26 cellular contexts compared by ENCODE assay signal in the genomic region with DNA sequence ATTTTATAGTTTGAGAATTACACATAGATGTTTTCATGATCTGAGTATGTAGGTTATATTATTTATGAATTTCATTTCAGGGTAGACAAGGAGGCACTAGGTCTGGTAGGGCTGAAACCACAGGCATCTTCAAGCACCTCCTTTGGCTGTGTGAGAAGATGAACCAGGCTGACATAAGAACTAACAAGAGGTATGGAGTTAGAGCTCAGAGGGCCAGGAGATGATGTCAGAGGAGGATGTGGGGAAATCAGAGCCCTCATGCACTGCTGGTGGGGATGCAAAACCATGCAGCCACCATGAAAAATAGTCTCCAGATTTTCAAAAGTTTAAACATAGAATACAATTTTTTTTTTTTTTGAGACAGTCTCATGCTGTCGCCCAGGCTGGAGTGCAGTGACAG. TPM values are rescaled to one million over a fixed set of nuclear protein-coding genes. Genes with fewer than 3 reads are reported as not detected.
DNase-seq lines count a peak whose midpoint lies in the region; ATAC-seq and TF ChIP-seq lines count a peak whose summit lies in the region.
"Had no signal": no experiment of that assay in that cellular context is flagged by ENCODE, and none has a peak within 500 bp of the region (broad histone marks: within the 10 kb centered on the region; RNA-seq: fewer than 3 reads in every experiment).

No MANE protein-coding gene starts in this region.

- in situ Hi-C loops in astrocyte of the cerebellum (cut with HindIII; ENCODE audit: low sequenced_read_pairs), result no loop called here

- no peaks in the 10 kb centered on the region for H3K36me3 Mint-ChIP-seq in Caco-2 (ENCODE audit: insufficient read depth, unreplicated experiment)
- H3K36me3 Mint-ChIP-seq: CD8-positive, alpha-beta T cell; naive B cell; WTC11 had no signal

- H3K27me3 Mint-ChIP-seq in Caco-2 (ENCODE audit: insufficient read depth, unreplicated experiment), result no peaks in the 10 kb centered on the region

- no peak for ATAC-seq in right lobe of liver
- ATAC-seq in HG02870 (IDR thresholded peaks at IDR 0.05; ENCODE audit: unreplicated experiment), result no peak
- ATAC-seq: activated naive CD8-positive, alpha-beta T cell treated with anti-CD3 and anti-CD28 coated beads, Interleukin-2, amount 50 U/mL, for 24 hours; CD8-positive, alpha-beta T cell had no signal

- H3K4me3 ChIP-seq in Caco-2 (ENCODE audit: low read depth, low read length) (no peak overlapping the region), astrocyte of the cerebellum (ENCODE audit: low read depth, low read length) (no peak overlapping the region), right lobe of liver (no peak overlapping the region)
- H3K4me3 ChIP-seq: cardiac muscle cell, esophagus muscularis mucosa, transverse colon had no signal

- CTCF ChIA-PET in Caco-2 (lab: Charles Lee), result interaction anchor here (0.6 to 1.2 kb wide), 3 partner anchors 8 to 45 kb away, joined by 3 read pairs; a partner anchor contains a TSS

- POLR2A ChIA-PET in Caco-2 (lab: Charles Lee), result interaction anchor here (0.6 kb wide), 1 partner anchor 29 kb away, joined by 3 read pairs; no protein-coding TSS in a partner anchor

- H3K36me3 ChIP-seq in Caco-2 (ENCODE audit: control insufficient read depth, insufficient read depth, low read length) (no peaks in the 10 kb centered on the region), right lobe of liver (no peaks in the 10 kb centered on the region)
- H3K36me3 ChIP-seq: cardiac muscle cell, esophagus muscularis mucosa, transverse colon had no signal

- H3K27ac ChIP-seq in right lobe of liver, result no peak overlapping the region
- H3K27ac ChIP-seq: cardiac muscle cell, esophagus muscularis mucosa, transverse colon had no signal

- no peak for TF ChIP-seq CTCF in Caco-2 (IDR thresholded peaks at IDR 0.05; ENCODE audit: insufficient read depth in 1 of 2, low read depth in 1 of 2, low read length in 1 of 2, severe bottlenecking in 1 of 2, unreplicated experiment in 1 of 2)
- TF ChIP-seq CTCF in astrocyte of the cerebellum (IDR thresholded peaks at IDR 0.05; ENCODE audit: low read depth, low read length, missing control alignments), result no peak
- TF ChIP-seq CTCF in right lobe of liver (IDR thresholded peaks at IDR 0.05), result no peak

- DNase-seq in Caco-2, result no peak
- peak; percentile 22 for DNase-seq in HCEC 1CT
- DNase-seq in astrocyte of the cerebellum (ENCODE audit: low read depth), result peak; percentile 49
- peak; percentile 53 for DNase-seq in glomerular visceral epithelial cell (ENCODE audit: extremely low spot score)
- no peak for DNase-seq in right lobe of liver
- DNase-seq in NCI-H446 (lab: John Stamatoyannopoulos, UW), result no peak
- DNase-seq in Kasumi-1 (lab: John Stamatoyannopoulos, UW), result no peak
- DNase-seq: activated CD4-positive, alpha-beta T cell treated with anti-CD3 and anti-CD28 coated beads, Interleukin-2, amount 50 U/mL, for 4 hours; activated effector memory CD4-positive, alpha-beta T cell treated with Interleukin-2 at 50 U/mL for 16 hours; activated naive CD8-positive, alpha-beta T cell treated with anti-CD3 and anti-CD28 coated beads, Interleukin-2, amount 50 U/mL, for 24 hours; CD8-positive, alpha-beta T cell; DMS153; endodermal cell; GF-D8; kidney glomerular epithelial cell; naive B cell; NCI-H1092 treated with DMSO at 0.1 percent for 48 hours; NCI-H187 treated with DMSO at 0.1 percent for 48 hours; nucleus accumbens; T1000; transverse colon had no signal

- H3K4me3 Mint-ChIP-seq in Caco-2 (ENCODE audit: unreplicated experiment), result no peak overlapping the region
- H3K4me3 Mint-ChIP-seq: activated naive CD8-positive, alpha-beta T cell treated with anti-CD3 and anti-CD28 coated beads, Interleukin-2, amount 50 U/mL, for 24 hours; CD8-positive, alpha-beta T cell; endodermal cell; naive B cell; WTC11 had no signal

- H3K4me1 ChIP-seq in Caco-2 (peaks cover 63% of the 10 kb centered on the region), right lobe of liver (peaks cover 0 to 5% (median 1%) of the 10 kb centered on the region in 4 donors)
- H3K4me1 ChIP-seq: esophagus muscularis mucosa, transverse colon had no signal

- H3K9me3 Mint-ChIP-seq in Caco-2 (ENCODE audit: unreplicated experiment), result no peaks in the 10 kb centered on the region
- H3K9me3 Mint-ChIP-seq: activated naive CD8-positive, alpha-beta T cell treated with anti-CD3 and anti-CD28 coated beads, Interleukin-2, amount 50 U/mL, for 24 hours; CD8-positive, alpha-beta T cell; endodermal cell; WTC11 had no signal

- no peaks in the 10 kb centered on the region for H3K9me3 ChIP-seq in Caco-2
- H3K9me3 ChIP-seq in right lobe of liver, result no peaks in the 10 kb centered on the region
- H3K9me3 ChIP-seq: esophagus muscularis mucosa, transverse colon had no signal

- WGBS in right lobe of liver (ENCODE audit: insufficient coverage, low coverage, low lambda C conversion rate, missing lambda C conversion rate), result 100% methylated on average over 1 of the region's 1 CpG

- no TSS peak for BruUV-seq in Caco-2 (replicated peaks; lab: Mats Ljungman, UMichigan)

- no peak for TF ChIP-seq POLR2A in right lobe of liver (IDR thresholded peaks at IDR 0.05)

- peak overlapping the region; percentile 30 for H3K27ac Mint-ChIP-seq in Caco-2 (ENCODE audit: unreplicated experiment)
- H3K27ac Mint-ChIP-seq: activated naive CD8-positive, alpha-beta T cell treated with anti-CD3 and anti-CD28 coated beads, Interleukin-2, amount 50 U/mL, for 24 hours; CD8-positive, alpha-beta T cell; endodermal cell; naive B cell; WTC11 had no signal

- H3K27me3 ChIP-seq in Caco-2 (replicated peaks; ENCODE audit: control insufficient read depth, insufficient read depth, low read length), result no peaks in the 10 kb centered on the region
- no peaks in the 10 kb centered on the region for H3K27me3 ChIP-seq in right lobe of liver
- H3K27me3 ChIP-seq: cardiac muscle cell, esophagus muscularis mucosa, transverse colon had no signal

- H3K4me1 Mint-ChIP-seq in Caco-2 (ENCODE audit: low read depth, unreplicated experiment), result peaks cover 65% of the 10 kb centered on the region
- H3K4me1 Mint-ChIP-seq: activated naive CD8-positive, alpha-beta T cell treated with anti-CD3 and anti-CD28 coated beads, Interleukin-2, amount 50 U/mL, for 24 hours; naive B cell had no signal

- intact Hi-C loops in Caco-2 (cut with micrococcal nuclease; ENCODE audit: unreplicated experiment), result no loop called here
- intact Hi-C loops in right lobe of liver (cut with DNase I), result no loop called here

RNA-seq across cellular contexts. Expression of a gene that starts 13.6 kb away (rescaled TPM):
- total RNA-seq in Caco-2 (2022) (0.18 and 0.67 TPM in 2 replicates), right lobe of liver (10 to 100 TPM in 2 of 6 experiments, 1 to 10 TPM in 4; 4.8 to 13.8 (median 8.9) TPM)
- total RNA-seq: CD8-positive, alpha-beta T cell; pulmonary artery endothelial cell had no signal

RNA-seq across cellular contexts. Expression of a gene that starts 26.4 kb away (rescaled TPM):
- total RNA-seq in Caco-2 (2022) (153 and 156 TPM in 2 replicates), right lobe of liver (10 to 100 TPM in 2 of 6 experiments, 1 to 10 TPM in 4; 6.6 to 11.1 (median 8.5) TPM)

Comparison
In these comparisons a context has a peak if more than half of its experiments do, and no peak if none do; other contexts are left out.
1. DNase-seq: peak in HCEC 1CT (single experiment), astrocyte of the cerebellum (single experiment) and glomerular visceral epithelial cell (single experiment); none in Caco-2 (0 of 2), right lobe of liver (0 of 3), NCI-H446 (0 of 2) and Kasumi-1 (0 of 2).
2. RNA of a gene that starts 26.4 kb away (total RNA-seq): 153 to 156 TPM in Caco-2; 6.6 to 11.1 TPM in right lobe of liver; every median in the first group is over 10 times any median in the second.